1 cellular context compared by ENCODE assay signal in the genomic region with DNA sequence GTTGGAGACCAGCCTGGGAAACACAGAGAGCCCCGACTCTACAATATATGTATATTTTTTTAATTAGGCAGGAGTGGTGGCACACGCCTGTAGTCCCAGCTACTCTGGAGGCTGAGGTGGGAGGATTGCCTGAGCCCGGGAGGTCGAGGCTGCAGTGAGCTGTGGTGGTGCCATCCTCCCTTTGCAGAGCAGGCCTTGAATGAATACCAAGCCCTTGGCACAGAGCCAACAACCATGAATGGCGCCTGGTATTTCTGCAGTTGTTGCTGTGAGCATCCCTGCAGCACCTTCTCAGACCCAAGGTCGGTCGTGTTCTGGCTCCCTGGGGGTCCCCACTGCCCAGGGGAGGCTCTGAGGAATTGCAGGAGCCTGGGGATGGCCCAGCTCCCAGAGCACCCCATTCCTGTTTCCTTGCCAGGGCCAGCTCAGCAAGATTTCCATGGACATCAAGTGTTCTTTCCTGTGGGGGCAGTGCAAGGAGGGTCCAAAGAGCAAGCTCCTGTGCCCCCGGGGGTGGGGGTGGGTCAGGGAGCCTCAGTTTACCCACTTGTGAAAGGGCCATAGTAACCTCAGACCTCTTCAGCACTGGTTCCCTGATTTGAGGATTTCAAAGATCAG.
TF ChIP-seq lines count a peak whose summit lies in the region.

No MANE protein-coding gene starts in this region.

TF ChIP-seq in HepG2, 621 proteins besides CTCF, POLR2A, EP300 and RAD21 (continued from another document and continues in another):
- TF ChIP-seq, protein P1, sequence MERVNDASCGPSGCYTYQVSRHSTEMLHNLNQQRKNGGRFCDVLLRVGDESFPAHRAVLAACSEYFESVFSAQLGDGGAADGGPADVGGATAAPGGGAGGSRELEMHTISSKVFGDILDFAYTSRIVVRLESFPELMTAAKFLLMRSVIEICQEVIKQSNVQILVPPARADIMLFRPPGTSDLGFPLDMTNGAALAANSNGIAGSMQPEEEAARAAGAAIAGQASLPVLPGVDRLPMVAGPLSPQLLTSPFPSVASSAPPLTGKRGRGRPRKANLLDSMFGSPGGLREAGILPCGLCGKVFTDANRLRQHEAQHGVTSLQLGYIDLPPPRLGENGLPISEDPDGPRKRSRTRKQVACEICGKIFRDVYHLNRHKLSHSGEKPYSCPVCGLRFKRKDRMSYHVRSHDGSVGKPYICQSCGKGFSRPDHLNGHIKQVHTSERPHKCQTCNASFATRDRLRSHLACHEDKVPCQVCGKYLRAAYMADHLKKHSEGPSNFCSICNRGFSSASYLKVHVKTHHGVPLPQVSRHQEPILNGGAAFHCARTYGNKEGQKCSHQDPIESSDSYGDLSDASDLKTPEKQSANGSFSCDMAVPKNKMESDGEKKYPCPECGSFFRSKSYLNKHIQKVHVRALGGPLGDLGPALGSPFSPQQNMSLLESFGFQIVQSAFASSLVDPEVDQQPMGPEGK (CRISPR knock-in tag; IDR thresholded peaks at IDR 0.05): no peak
- no peak for TF ChIP-seq SYNCRIP (IDR thresholded peaks at IDR 0.05; ENCODE audit: insufficient read depth, low read depth, low read length)
- no peak for TF ChIP-seq ELF3 (CRISPR knock-in tag; IDR thresholded peaks at IDR 0.05)
- TF ChIP-seq ZNF543 (CRISPR knock-in tag; IDR thresholded peaks at IDR 0.05): no peak
- TF ChIP-seq, protein P2, sequence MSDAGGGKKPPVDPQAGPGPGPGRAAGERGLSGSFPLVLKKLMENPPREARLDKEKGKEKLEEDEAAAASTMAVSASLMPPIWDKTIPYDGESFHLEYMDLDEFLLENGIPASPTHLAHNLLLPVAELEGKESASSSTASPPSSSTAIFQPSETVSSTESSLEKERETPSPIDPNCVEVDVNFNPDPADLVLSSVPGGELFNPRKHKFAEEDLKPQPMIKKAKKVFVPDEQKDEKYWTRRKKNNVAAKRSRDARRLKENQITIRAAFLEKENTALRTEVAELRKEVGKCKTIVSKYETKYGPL (CRISPR knock-in tag; IDR thresholded peaks at IDR 0.05): no peak
- no peak for TF ChIP-seq SALL2 (CRISPR knock-in tag; IDR thresholded peaks at IDR 0.05)
- TF ChIP-seq, protein P3, sequence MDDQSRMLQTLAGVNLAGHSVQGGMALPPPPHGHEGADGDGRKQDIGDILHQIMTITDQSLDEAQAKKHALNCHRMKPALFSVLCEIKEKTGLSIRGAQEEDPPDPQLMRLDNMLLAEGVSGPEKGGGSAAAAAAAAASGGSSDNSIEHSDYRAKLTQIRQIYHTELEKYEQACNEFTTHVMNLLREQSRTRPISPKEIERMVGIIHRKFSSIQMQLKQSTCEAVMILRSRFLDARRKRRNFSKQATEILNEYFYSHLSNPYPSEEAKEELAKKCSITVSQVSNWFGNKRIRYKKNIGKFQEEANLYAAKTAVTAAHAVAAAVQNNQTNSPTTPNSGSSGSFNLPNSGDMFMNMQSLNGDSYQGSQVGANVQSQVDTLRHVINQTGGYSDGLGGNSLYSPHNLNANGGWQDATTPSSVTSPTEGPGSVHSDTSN (CRISPR knock-in tag; IDR thresholded peaks at IDR 0.05; ENCODE audit: borderline replicate concordance): no peak
- TF ChIP-seq, protein P4, sequence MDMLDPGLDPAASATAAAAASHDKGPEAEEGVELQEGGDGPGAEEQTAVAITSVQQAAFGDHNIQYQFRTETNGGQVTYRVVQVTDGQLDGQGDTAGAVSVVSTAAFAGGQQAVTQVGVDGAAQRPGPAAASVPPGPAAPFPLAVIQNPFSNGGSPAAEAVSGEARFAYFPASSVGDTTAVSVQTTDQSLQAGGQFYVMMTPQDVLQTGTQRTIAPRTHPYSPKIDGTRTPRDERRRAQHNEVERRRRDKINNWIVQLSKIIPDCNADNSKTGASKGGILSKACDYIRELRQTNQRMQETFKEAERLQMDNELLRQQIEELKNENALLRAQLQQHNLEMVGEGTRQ (IDR thresholded peaks at IDR 0.05; ENCODE audit: low read depth, low read length): no peak
- TF ChIP-seq, protein P4 (CRISPR knock-in tag; IDR thresholded peaks at IDR 0.05; ENCODE audit: borderline replicate concordance): no peak
- peak; percentile 59; the same call in 1 of the 2 replicates for TF ChIP-seq NRL (CRISPR knock-in tag; IDR thresholded peaks at IDR 0.05; ENCODE audit: borderline replicate concordance)
- TF ChIP-seq ZFP1 (CRISPR knock-in tag; IDR thresholded peaks at IDR 0.05): no peak
- peak; percentile 32; the same call in 1 of the 2 replicates for TF ChIP-seq ZFX (CRISPR knock-in tag; IDR thresholded peaks at IDR 0.05; ENCODE audit: low read depth)
- no peak for TF ChIP-seq ZSCAN9 (CRISPR knock-in tag; IDR thresholded peaks at IDR 0.05; ENCODE audit: borderline replicate concordance)
- TF ChIP-seq ZNF567 (CRISPR knock-in tag; IDR thresholded peaks at IDR 0.05; ENCODE audit: borderline replicate concordance): no peak
- TF ChIP-seq HNRNPLL (IDR thresholded peaks at IDR 0.05; ENCODE audit: low read depth, low read length, poor library complexity, severe bottlenecking): no peak
- TF ChIP-seq ZMYM3 (CRISPR knock-in tag; IDR thresholded peaks at IDR 0.05): 0 out of 2 replicates have a peak, but pooled peaks have one; percentile 34
- no peak for TF ChIP-seq ZNF101 (CRISPR knock-in tag; IDR thresholded peaks at IDR 0.05; ENCODE audit: borderline replicate concordance, low read depth)
- TF ChIP-seq NFATC3 (CRISPR knock-in tag; IDR thresholded peaks at IDR 0.05): no peak
- TF ChIP-seq ARHGAP35 (CRISPR knock-in tag; IDR thresholded peaks at IDR 0.05; ENCODE audit: borderline replicate concordance): no peak
- TF ChIP-seq MTF2 (CRISPR knock-in tag; IDR thresholded peaks at IDR 0.05; ENCODE audit: borderline replicate concordance): no peak
- no peak for TF ChIP-seq ZNF678 (CRISPR knock-in tag; IDR thresholded peaks at IDR 0.05)
- no peak for TF ChIP-seq SMAD1 (CRISPR knock-in tag; IDR thresholded peaks at IDR 0.05; ENCODE audit: borderline replicate concordance, low read depth)
- no peak for TF ChIP-seq ZNF354B (CRISPR knock-in tag; IDR thresholded peaks at IDR 0.05)
- TF ChIP-seq ZNF878 (CRISPR knock-in tag; IDR thresholded peaks at IDR 0.05): no peak
- TF ChIP-seq, protein P5, sequence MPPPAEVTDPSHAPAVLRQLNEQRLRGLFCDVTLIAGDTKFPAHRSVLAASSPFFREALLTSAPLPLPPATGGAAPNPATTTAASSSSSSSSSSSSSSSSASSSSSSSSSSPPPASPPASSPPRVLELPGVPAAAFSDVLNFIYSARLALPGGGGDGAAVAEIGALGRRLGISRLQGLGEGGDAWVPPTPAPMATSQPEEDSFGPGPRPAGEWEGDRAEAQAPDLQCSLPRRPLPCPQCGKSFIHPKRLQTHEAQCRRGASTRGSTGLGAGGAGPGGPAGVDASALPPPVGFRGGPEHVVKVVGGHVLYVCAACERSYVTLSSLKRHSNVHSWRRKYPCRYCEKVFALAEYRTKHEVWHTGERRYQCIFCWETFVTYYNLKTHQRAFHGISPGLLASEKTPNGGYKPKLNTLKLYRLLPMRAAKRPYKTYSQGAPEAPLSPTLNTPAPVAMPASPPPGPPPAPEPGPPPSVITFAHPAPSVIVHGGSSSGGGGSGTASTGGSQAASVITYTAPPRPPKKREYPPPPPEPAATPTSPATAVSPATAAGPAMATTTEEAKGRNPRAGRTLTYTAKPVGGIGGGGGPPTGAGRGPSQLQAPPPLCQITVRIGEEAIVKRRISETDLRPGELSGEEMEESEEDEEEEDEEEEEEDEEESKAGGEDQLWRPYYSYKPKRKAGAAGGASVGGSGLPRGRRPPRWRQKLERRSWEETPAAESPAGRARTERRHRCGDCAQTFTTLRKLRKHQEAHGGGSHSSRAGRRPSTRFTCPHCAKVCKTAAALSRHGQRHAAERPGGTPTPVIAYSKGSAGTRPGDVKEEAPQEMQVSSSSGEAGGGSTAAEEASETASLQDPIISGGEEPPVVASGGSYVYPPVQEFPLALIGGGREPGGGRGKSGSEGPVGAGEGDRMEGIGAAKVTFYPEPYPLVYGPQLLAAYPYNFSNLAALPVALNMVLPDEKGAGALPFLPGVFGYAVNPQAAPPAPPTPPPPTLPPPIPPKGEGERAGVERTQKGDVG (CRISPR knock-in tag; IDR thresholded peaks at IDR 0.05; ENCODE audit: borderline replicate concordance): peak; percentile 18; the same call in 1 of the 2 replicates
- no peak for TF ChIP-seq SMAD3 (CRISPR knock-in tag; IDR thresholded peaks at IDR 0.05)
- TF ChIP-seq, protein P6, sequence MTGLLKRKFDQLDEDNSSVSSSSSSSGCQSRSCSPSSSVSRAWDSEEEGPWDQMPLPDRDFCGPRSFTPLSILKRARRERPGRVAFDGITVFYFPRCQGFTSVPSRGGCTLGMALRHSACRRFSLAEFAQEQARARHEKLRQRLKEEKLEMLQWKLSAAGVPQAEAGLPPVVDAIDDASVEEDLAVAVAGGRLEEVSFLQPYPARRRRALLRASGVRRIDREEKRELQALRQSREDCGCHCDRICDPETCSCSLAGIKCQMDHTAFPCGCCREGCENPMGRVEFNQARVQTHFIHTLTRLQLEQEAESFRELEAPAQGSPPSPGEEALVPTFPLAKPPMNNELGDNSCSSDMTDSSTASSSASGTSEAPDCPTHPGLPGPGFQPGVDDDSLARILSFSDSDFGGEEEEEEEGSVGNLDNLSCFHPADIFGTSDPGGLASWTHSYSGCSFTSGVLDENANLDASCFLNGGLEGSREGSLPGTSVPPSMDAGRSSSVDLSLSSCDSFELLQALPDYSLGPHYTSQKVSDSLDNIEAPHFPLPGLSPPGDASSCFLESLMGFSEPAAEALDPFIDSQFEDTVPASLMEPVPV (CRISPR knock-in tag; IDR thresholded peaks at IDR 0.05): no peak
- TF ChIP-seq, protein P7, sequence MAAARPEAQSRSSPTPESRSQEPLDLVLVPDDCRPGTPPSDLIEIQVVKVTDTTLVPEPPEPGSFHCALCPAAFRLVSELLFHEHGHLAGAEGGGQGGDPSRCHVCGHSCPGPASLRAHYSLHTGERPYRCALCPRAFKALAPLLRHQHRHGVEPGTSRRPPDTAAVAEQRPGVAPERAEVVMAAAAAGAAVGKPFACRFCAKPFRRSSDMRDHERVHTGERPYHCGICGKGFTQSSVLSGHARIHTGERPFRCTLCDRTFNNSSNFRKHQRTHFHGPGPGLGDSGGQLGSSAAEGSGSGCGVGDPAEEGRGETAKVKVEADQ (CRISPR knock-in tag; IDR thresholded peaks at IDR 0.05; ENCODE audit: borderline replicate concordance): no peak
- TF ChIP-seq NFRKB (IDR thresholded peaks at IDR 0.05): no peak
- no peak for TF ChIP-seq PRMT3 (CRISPR knock-in tag; IDR thresholded peaks at IDR 0.05; ENCODE audit: borderline replicate concordance, low read depth)
- no peak for TF ChIP-seq ZNF446 (CRISPR knock-in tag; IDR thresholded peaks at IDR 0.05)
- TF ChIP-seq ARID2 (CRISPR knock-in tag; IDR thresholded peaks at IDR 0.05; ENCODE audit: borderline replicate concordance): no peak
- no peak for TF ChIP-seq ELF1 (CRISPR knock-in tag; IDR thresholded peaks at IDR 0.05)
- TF ChIP-seq, protein P8, sequence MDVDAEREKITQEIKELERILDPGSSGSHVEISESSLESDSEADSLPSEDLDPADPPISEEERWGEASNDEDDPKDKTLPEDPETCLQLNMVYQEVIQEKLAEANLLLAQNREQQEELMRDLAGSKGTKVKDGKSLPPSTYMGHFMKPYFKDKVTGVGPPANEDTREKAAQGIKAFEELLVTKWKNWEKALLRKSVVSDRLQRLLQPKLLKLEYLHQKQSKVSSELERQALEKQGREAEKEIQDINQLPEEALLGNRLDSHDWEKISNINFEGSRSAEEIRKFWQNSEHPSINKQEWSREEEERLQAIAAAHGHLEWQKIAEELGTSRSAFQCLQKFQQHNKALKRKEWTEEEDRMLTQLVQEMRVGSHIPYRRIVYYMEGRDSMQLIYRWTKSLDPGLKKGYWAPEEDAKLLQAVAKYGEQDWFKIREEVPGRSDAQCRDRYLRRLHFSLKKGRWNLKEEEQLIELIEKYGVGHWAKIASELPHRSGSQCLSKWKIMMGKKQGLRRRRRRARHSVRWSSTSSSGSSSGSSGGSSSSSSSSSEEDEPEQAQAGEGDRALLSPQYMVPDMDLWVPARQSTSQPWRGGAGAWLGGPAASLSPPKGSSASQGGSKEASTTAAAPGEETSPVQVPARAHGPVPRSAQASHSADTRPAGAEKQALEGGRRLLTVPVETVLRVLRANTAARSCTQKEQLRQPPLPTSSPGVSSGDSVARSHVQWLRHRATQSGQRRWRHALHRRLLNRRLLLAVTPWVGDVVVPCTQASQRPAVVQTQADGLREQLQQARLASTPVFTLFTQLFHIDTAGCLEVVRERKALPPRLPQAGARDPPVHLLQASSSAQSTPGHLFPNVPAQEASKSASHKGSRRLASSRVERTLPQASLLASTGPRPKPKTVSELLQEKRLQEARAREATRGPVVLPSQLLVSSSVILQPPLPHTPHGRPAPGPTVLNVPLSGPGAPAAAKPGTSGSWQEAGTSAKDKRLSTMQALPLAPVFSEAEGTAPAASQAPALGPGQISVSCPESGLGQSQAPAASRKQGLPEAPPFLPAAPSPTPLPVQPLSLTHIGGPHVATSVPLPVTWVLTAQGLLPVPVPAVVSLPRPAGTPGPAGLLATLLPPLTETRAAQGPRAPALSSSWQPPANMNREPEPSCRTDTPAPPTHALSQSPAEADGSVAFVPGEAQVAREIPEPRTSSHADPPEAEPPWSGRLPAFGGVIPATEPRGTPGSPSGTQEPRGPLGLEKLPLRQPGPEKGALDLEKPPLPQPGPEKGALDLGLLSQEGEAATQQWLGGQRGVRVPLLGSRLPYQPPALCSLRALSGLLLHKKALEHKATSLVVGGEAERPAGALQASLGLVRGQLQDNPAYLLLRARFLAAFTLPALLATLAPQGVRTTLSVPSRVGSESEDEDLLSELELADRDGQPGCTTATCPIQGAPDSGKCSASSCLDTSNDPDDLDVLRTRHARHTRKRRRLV (CRISPR knock-in tag; IDR thresholded peaks at IDR 0.05): no peak
- no peak for TF ChIP-seq GLI4 (CRISPR knock-in tag; IDR thresholded peaks at IDR 0.05; ENCODE audit: borderline replicate concordance)
- no peak for TF ChIP-seq ZNF598 (CRISPR knock-in tag; IDR thresholded peaks at IDR 0.05; ENCODE audit: borderline replicate concordance)
- TF ChIP-seq, protein P9, sequence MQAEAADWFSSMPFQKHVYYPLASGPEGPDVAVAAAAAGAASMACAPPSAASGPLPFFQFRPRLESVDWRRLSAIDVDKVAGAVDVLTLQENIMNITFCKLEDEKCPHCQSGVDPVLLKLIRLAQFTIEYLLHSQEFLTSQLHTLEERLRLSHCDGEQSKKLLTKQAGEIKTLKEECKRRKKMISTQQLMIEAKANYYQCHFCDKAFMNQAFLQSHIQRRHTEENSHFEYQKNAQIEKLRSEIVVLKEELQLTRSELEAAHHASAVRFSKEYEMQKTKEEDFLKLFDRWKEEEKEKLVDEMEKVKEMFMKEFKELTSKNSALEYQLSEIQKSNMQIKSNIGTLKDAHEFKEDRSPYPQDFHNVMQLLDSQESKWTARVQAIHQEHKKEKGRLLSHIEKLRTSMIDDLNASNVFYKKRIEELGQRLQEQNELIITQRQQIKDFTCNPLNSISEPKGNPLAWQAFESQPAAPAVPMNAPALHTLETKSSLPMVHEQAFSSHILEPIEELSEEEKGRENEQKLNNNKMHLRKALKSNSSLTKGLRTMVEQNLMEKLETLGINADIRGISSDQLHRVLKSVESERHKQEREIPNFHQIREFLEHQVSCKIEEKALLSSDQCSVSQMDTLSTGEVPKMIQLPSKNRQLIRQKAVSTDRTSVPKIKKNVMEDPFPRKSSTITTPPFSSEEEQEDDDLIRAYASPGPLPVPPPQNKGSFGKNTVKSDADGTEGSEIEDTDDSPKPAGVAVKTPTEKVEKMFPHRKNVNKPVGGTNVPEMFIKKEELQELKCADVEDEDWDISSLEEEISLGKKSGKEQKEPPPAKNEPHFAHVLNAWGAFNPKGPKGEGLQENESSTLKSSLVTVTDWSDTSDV (CRISPR knock-in tag; IDR thresholded peaks at IDR 0.05): peak; percentile 51; the same call in 1 of the 2 replicates
- no peak for TF ChIP-seq EZH2 (conservative IDR thresholded peaks at IDR 0.05; ENCODE audit: low read depth, low read length)
